ENCODE assay signal across 2 cellular contexts in the genomic region with DNA sequence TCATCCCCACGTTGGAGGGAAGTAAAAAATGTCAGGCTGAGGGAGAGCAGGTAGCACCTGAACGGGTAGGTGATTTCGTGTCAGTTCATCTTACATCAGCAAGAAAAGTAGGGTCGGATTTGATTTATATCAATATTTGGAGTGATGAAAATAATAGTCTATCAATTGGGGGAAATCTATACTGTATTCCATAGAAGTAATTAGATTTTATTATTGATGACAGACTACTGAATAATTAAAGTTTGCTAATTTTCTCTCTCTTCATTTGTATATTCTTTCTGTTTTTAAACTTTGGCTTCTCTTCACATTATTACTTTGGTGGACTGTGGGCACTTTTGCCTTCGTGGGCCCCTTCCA.
TF ChIP-seq lines count a peak whose summit lies in the region.

No MANE protein-coding gene starts in this region.

TF ChIP-seq in GM23338, 12 proteins besides CTCF, POLR2A, EP300 and RAD21 (continued from another document):
- TF ChIP-seq, protein P1, sequence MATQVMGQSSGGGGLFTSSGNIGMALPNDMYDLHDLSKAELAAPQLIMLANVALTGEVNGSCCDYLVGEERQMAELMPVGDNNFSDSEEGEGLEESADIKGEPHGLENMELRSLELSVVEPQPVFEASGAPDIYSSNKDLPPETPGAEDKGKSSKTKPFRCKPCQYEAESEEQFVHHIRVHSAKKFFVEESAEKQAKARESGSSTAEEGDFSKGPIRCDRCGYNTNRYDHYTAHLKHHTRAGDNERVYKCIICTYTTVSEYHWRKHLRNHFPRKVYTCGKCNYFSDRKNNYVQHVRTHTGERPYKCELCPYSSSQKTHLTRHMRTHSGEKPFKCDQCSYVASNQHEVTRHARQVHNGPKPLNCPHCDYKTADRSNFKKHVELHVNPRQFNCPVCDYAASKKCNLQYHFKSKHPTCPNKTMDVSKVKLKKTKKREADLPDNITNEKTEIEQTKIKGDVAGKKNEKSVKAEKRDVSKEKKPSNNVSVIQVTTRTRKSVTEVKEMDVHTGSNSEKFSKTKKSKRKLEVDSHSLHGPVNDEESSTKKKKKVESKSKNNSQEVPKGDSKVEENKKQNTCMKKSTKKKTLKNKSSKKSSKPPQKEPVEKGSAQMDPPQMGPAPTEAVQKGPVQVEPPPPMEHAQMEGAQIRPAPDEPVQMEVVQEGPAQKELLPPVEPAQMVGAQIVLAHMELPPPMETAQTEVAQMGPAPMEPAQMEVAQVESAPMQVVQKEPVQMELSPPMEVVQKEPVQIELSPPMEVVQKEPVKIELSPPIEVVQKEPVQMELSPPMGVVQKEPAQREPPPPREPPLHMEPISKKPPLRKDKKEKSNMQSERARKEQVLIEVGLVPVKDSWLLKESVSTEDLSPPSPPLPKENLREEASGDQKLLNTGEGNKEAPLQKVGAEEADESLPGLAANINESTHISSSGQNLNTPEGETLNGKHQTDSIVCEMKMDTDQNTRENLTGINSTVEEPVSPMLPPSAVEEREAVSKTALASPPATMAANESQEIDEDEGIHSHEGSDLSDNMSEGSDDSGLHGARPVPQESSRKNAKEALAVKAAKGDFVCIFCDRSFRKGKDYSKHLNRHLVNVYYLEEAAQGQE (IDR thresholded peaks at IDR 0.05; ENCODE audit: unreplicated experiment), result no peak
- TF ChIP-seq, protein P2, sequence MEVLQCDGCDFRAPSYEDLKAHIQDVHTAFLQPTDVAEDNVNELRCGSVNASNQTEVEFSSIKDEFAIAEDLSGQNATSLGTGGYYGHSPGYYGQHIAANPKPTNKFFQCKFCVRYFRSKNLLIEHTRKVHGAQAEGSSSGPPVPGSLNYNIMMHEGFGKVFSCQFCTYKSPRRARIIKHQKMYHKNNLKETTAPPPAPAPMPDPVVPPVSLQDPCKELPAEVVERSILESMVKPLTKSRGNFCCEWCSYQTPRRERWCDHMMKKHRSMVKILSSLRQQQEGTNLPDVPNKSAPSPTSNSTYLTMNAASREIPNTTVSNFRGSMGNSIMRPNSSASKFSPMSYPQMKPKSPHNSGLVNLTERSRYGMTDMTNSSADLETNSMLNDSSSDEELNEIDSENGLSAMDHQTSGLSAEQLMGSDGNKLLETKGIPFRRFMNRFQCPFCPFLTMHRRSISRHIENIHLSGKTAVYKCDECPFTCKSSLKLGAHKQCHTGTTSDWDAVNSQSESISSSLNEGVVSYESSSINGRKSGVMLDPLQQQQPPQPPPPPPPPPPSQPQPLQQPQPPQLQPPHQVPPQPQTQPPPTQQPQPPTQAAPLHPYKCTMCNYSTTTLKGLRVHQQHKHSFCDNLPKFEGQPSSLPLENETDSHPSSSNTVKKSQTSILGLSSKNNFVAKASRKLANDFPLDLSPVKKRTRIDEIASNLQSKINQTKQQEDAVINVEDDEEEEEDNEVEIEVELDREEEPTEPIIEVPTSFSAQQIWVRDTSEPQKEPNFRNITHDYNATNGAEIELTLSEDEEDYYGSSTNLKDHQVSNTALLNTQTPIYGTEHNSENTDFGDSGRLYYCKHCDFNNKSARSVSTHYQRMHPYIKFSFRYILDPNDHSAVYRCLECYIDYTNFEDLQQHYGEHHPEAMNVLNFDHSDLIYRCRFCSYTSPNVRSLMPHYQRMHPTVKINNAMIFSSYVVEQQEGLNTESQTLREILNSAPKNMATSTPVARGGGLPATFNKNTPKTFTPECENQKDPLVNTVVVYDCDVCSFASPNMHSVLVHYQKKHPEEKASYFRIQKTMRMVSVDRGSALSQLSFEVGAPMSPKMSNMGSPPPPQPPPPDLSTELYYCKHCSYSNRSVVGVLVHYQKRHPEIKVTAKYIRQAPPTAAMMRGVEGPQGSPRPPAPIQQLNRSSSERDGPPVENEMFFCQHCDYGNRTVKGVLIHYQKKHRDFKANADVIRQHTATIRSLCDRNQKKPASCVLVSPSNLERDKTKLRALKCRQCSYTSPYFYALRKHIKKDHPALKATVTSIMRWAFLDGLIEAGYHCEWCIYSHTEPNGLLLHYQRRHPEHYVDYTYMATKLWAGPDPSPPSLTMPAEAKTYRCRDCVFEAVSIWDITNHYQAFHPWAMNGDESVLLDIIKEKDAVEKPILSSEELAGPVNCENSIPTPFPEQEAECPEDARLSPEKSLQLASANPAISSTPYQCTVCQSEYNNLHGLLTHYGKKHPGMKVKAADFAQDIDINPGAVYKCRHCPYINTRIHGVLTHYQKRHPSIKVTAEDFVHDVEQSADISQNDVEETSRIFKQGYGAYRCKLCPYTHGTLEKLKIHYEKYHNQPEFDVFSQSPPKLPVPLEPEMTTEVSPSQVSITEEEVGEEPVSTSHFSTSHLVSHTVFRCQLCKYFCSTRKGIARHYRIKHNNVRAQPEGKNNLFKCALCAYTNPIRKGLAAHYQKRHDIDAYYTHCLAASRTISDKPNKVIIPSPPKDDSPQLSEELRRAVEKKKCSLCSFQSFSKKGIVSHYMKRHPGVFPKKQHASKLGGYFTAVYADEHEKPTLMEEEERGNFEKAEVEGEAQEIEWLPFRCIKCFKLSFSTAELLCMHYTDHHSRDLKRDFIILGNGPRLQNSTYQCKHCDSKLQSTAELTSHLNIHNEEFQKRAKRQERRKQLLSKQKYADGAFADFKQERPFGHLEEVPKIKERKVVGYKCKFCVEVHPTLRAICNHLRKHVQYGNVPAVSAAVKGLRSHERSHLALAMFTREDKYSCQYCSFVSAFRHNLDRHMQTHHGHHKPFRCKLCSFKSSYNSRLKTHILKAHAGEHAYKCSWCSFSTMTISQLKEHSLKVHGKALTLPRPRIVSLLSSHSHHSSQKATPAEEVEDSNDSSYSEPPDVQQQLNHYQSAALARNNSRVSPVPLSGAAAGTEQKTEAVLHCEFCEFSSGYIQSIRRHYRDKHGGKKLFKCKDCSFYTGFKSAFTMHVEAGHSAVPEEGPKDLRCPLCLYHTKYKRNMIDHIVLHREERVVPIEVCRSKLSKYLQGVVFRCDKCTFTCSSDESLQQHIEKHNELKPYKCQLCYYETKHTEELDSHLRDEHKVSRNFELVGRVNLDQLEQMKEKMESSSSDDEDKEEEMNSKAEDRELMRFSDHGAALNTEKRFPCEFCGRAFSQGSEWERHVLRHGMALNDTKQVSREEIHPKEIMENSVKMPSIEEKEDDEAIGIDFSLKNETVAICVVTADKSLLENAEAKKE (CRISPR knock-in tag; IDR thresholded peaks at IDR 0.05), result no peak
- TF ChIP-seq STAT1 (IDR thresholded peaks at IDR 0.05; ENCODE audit: unreplicated experiment) (no peak), POLR2AphosphoS5 (IDR thresholded peaks at IDR 0.05; ENCODE audit: low read depth) (no peak), EZH2 (IDR thresholded peaks at IDR 0.05; ENCODE audit: low read depth, unreplicated experiment) (no peak), JUNB (IDR thresholded peaks at IDR 0.05; ENCODE audit: unreplicated experiment) (no peak)
- TF ChIP-seq, protein P3, sequence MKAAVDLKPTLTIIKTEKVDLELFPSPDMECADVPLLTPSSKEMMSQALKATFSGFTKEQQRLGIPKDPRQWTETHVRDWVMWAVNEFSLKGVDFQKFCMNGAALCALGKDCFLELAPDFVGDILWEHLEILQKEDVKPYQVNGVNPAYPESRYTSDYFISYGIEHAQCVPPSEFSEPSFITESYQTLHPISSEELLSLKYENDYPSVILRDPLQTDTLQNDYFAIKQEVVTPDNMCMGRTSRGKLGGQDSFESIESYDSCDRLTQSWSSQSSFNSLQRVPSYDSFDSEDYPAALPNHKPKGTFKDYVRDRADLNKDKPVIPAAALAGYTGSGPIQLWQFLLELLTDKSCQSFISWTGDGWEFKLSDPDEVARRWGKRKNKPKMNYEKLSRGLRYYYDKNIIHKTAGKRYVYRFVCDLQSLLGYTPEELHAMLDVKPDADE (IDR thresholded peaks at IDR 0.05), result no peak

TF ChIP-seq in GM12878, 131 proteins besides CTCF, POLR2A, EP300 and RAD21:
- TF ChIP-seq, protein P4, sequence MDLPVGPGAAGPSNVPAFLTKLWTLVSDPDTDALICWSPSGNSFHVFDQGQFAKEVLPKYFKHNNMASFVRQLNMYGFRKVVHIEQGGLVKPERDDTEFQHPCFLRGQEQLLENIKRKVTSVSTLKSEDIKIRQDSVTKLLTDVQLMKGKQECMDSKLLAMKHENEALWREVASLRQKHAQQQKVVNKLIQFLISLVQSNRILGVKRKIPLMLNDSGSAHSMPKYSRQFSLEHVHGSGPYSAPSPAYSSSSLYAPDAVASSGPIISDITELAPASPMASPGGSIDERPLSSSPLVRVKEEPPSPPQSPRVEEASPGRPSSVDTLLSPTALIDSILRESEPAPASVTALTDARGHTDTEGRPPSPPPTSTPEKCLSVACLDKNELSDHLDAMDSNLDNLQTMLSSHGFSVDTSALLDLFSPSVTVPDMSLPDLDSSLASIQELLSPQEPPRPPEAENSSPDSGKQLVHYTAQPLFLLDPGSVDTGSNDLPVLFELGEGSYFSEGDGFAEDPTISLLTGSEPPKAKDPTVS (IDR thresholded peaks at IDR 0.05; ENCODE audit: low read depth, low read length), result no peak
- TF ChIP-seq TARDBP (IDR thresholded peaks at IDR 0.05; ENCODE audit: borderline replicate concordance) (no peak), NBN (IDR thresholded peaks at IDR 0.05) (0 out of 2 replicates have a peak, but pooled peaks have one; percentile 13), SRF (IDR thresholded peaks at IDR 0.05; ENCODE audit: low read depth in 2 of 2, low read length in 2 of 2) (no peak), YBX1 (IDR thresholded peaks at IDR 0.05) (no peak), MXI1 (IDR thresholded peaks at IDR 0.05; ENCODE audit: low read depth, low read length) (no peak)
- TF ChIP-seq, protein P5, sequence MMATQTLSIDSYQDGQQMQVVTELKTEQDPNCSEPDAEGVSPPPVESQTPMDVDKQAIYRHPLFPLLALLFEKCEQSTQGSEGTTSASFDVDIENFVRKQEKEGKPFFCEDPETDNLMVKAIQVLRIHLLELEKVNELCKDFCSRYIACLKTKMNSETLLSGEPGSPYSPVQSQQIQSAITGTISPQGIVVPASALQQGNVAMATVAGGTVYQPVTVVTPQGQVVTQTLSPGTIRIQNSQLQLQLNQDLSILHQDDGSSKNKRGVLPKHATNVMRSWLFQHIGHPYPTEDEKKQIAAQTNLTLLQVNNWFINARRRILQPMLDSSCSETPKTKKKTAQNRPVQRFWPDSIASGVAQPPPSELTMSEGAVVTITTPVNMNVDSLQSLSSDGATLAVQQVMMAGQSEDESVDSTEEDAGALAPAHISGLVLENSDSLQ (IDR thresholded peaks at IDR 0.05), result 0 out of 2 replicates have a peak, but pooled peaks have one; percentile 0
- TF ChIP-seq, protein P6, sequence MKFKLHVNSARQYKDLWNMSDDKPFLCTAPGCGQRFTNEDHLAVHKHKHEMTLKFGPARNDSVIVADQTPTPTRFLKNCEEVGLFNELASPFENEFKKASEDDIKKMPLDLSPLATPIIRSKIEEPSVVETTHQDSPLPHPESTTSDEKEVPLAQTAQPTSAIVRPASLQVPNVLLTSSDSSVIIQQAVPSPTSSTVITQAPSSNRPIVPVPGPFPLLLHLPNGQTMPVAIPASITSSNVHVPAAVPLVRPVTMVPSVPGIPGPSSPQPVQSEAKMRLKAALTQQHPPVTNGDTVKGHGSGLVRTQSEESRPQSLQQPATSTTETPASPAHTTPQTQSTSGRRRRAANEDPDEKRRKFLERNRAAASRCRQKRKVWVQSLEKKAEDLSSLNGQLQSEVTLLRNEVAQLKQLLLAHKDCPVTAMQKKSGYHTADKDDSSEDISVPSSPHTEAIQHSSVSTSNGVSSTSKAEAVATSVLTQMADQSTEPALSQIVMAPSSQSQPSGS (IDR thresholded peaks at IDR 0.05; ENCODE audit: low read length), result no peak
- TF ChIP-seq, protein P7, sequence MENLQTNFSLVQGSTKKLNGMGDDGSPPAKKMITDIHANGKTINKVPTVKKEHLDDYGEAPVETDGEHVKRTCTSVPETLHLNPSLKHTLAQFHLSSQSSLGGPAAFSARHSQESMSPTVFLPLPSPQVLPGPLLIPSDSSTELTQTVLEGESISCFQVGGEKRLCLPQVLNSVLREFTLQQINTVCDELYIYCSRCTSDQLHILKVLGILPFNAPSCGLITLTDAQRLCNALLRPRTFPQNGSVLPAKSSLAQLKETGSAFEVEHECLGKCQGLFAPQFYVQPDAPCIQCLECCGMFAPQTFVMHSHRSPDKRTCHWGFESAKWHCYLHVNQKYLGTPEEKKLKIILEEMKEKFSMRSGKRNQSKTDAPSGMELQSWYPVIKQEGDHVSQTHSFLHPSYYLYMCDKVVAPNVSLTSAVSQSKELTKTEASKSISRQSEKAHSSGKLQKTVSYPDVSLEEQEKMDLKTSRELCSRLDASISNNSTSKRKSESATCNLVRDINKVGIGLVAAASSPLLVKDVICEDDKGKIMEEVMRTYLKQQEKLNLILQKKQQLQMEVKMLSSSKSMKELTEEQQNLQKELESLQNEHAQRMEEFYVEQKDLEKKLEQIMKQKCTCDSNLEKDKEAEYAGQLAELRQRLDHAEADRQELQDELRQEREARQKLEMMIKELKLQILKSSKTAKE (IDR thresholded peaks at IDR 0.05; ENCODE audit: low read depth, poor library complexity, severe bottlenecking), result no peak
